In the genomic region with DNA sequence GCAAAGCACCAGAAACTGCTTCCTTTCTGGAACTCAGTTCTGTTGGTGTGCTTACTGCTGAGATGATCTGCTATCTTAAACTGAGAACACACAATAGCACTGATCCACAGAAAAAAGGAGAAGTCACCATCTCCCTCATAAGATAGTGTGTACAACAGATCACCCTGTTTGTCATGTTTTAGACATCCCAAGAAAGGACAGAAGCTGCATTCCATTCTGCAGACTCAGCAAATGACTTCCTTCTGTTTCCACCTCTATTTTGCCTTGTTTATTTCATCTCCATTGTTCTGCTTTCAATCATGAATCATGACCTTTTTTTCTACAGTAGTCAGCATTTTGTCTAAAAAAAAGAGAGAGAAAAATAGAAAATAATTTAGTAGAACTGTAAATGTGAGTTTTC, we compare ENCODE assay signal across 13 cellular contexts.
A peak's percentile ranks its signal among the peaks of the same experiment; 100 is the strongest.
DNase-seq lines count a peak whose midpoint lies in the region; ATAC-seq and TF ChIP-seq lines count a peak whose summit lies in the region.
"Had no signal": no experiment of that assay in that cellular context is flagged by ENCODE, and none has a peak within 500 bp of the region (broad histone marks: within the 10 kb centered on the region; RNA-seq: fewer than 3 reads in every experiment).

No MANE protein-coding gene starts in this region.

- no peaks in the 10 kb centered on the region for H3K27me3 ChIP-seq in esophagus squamous epithelium
- H3K27me3 ChIP-seq: MG63 had no signal

- peaks cover 26% of the 10 kb centered on the region for H3K27me3 Mint-ChIP-seq in activated CD8-positive, alpha-beta memory T cell treated with anti-CD3 and anti-CD28 coated beads, Interleukin-2, amount 10 ng/mL, durations not matched to agents 7 days and 5 days

- no peaks in the 10 kb centered on the region for H3K9me3 Mint-ChIP-seq in activated CD8-positive, alpha-beta memory T cell treated with anti-CD3 and anti-CD28 coated beads, Interleukin-2, amount 10 ng/mL, durations not matched to agents 7 days and 5 days (ENCODE audit: low read depth)
- H3K9me3 Mint-ChIP-seq: activated T-helper 1 cell treated with anti-CD3 and anti-CD28 coated beads, Interleukin-12 subunit alpha, Interleukin-12 subunit beta, Interleukin-2, Interleukin-4 antibody, amounts not matched to agents 30 ng/mL and 10 ng/mL and 1 ng/mL, durations not matched to agents 14 hours and 24 hours and 36 hours; CD8-positive, alpha-beta T cell had no signal

- no peak overlapping the region for H3K27ac Mint-ChIP-seq in activated CD8-positive, alpha-beta memory T cell treated with anti-CD3 and anti-CD28 coated beads, Interleukin-2, amount 10 ng/mL, durations not matched to agents 7 days and 5 days
- H3K27ac Mint-ChIP-seq: activated T-helper 1 cell treated with anti-CD3 and anti-CD28 coated beads, Interleukin-12 subunit alpha, Interleukin-12 subunit beta, Interleukin-2, Interleukin-4 antibody, amounts not matched to agents 30 ng/mL and 10 ng/mL and 1 ng/mL, durations not matched to agents 14 hours and 24 hours and 36 hours; CD8-positive, alpha-beta T cell had no signal

- CTCF ChIA-PET in activated CD8-positive, alpha-beta memory T cell treated with anti-CD3 and anti-CD28 coated beads, Interleukin-2, amount 10 ng/mL, durations not matched to agents 7 days and 5 days (lab: Charles Lee) = interaction anchor here (0.9 kb wide), 1 partner anchor 79 kb away, joined by 3 read pairs; no protein-coding TSS in a partner anchor

- TF ChIP-seq POLR2A in esophagus squamous epithelium (IDR thresholded peaks at IDR 0.05) = no peak

- DNase-seq in EH (ENCODE audit: low read depth) (peak; percentile 60), RPMI8226 (peak; percentile 67), esophagus squamous epithelium (lab: John Stamatoyannopoulos, UW) (no peak), SKM-1 treated with dmso at 0.1 percent for 144 hours (lab: John Stamatoyannopoulos, UW; ENCODE audit: unreplicated experiment) (no peak), NCI-H748 treated with DMSO at 0.1 percent for 48 hours (lab: John Stamatoyannopoulos, UW) (no peak)
- no peak for DNase-seq in activated CD8-positive, alpha-beta memory T cell treated with anti-CD3 and anti-CD28 coated beads, Interleukin-2, amount 10 ng/mL, durations not matched to agents 7 days and 5 days
- DNase-seq: activated CD4-positive, CD25-positive, alpha-beta regulatory T cell treated with anti-CD3 and anti-CD28 coated beads, Interleukin-2, amount 50 U/mL, for 72 hours; CD8-positive, alpha-beta T cell; MG63; NCI-H446 had no signal

- H3K36me3 ChIP-seq in esophagus squamous epithelium (no peaks in the 10 kb centered on the region), mesodermal cell (ENCODE audit: control insufficient read depth, insufficient read depth, low read length) (no peaks in the 10 kb centered on the region)
- H3K36me3 ChIP-seq: MG63 had no signal

- H3K9me3 ChIP-seq in esophagus squamous epithelium (no peaks in the 10 kb centered on the region), mesodermal cell (ENCODE audit: control insufficient read depth, low read length) (no peaks in the 10 kb centered on the region)
- H3K9me3 ChIP-seq: MG63 had no signal

- no peak for TF ChIP-seq CTCF in esophagus squamous epithelium (IDR thresholded peaks at IDR 0.05)

- intact Hi-C loops in esophagus squamous epithelium (cut with DNase I) = no loop called here

- H3K27ac ChIP-seq in esophagus squamous epithelium = peak overlapping the region in 3 of 4 donors; percentile 12 to 78 (median 19)
- H3K27ac ChIP-seq in mesodermal cell (ENCODE audit: low read depth, low read length, severe bottlenecking) = peak overlapping the region; percentile 58

- ATAC-seq in GM19023 (IDR thresholded peaks at IDR 0.05; ENCODE audit: unreplicated experiment) = no peak
- no peak for ATAC-seq in activated CD8-positive, alpha-beta memory T cell treated with anti-CD3 and anti-CD28 coated beads, Interleukin-2, amount 10 ng/mL, durations not matched to agents 7 days and 5 days
- ATAC-seq: CD8-positive, alpha-beta T cell had no signal

- H3K4me3 ChIP-seq in esophagus squamous epithelium (no peak overlapping the region), mesodermal cell (ENCODE audit: extremely low read depth, insufficient read depth, low read length, poor library complexity, severe bottlenecking) (no peak overlapping the region)
- H3K4me3 ChIP-seq: MG63 had no signal

- H3K4me1 ChIP-seq in esophagus squamous epithelium = peaks cover 0 to 53% (median 5%) of the 10 kb centered on the region in 3 donors
- H3K4me1 ChIP-seq in mesodermal cell (ENCODE audit: control insufficient read depth, insufficient read depth, low read length, poor library complexity, severe bottlenecking) = peaks cover 23% of the 10 kb centered on the region

- H3K4me3 Mint-ChIP-seq in activated CD8-positive, alpha-beta memory T cell treated with anti-CD3 and anti-CD28 coated beads, Interleukin-2, amount 10 ng/mL, durations not matched to agents 7 days and 5 days = no peak overlapping the region
- H3K4me3 Mint-ChIP-seq: activated T-helper 1 cell treated with anti-CD3 and anti-CD28 coated beads, Interleukin-12 subunit alpha, Interleukin-12 subunit beta, Interleukin-2, Interleukin-4 antibody, amounts not matched to agents 30 ng/mL and 10 ng/mL and 1 ng/mL, durations not matched to agents 14 hours and 24 hours and 36 hours; CD8-positive, alpha-beta T cell had no signal

- no peaks in the 10 kb centered on the region for H3K36me3 Mint-ChIP-seq in activated CD8-positive, alpha-beta memory T cell treated with anti-CD3 and anti-CD28 coated beads, Interleukin-2, amount 10 ng/mL, durations not matched to agents 7 days and 5 days
- H3K36me3 Mint-ChIP-seq: CD8-positive, alpha-beta T cell had no signal

- H3K4me1 Mint-ChIP-seq in activated CD8-positive, alpha-beta memory T cell treated with anti-CD3 and anti-CD28 coated beads, Interleukin-2, amount 10 ng/mL, durations not matched to agents 7 days and 5 days = no peaks in the 10 kb centered on the region

Comparison
In these comparisons a context has a peak if more than half of its experiments do, and no peak if none do; other contexts are left out.
1. DNase-seq: peak in EH (single experiment) and RPMI8226 (single experiment); none in esophagus squamous epithelium (single experiment), SKM-1 treated with dmso at 0.1 percent for 144 hours (single experiment), activated CD8-positive, alpha-beta memory T cell treated with anti-CD3 and anti-CD28 coated beads, Interleukin-2, amount 10 ng/mL, durations not matched to agents 7 days and 5 days (single experiment) and NCI-H748 treated with DMSO at 0.1 percent for 48 hours (single experiment).